14 cellular contexts compared by ENCODE assay signal in the genomic region with DNA sequence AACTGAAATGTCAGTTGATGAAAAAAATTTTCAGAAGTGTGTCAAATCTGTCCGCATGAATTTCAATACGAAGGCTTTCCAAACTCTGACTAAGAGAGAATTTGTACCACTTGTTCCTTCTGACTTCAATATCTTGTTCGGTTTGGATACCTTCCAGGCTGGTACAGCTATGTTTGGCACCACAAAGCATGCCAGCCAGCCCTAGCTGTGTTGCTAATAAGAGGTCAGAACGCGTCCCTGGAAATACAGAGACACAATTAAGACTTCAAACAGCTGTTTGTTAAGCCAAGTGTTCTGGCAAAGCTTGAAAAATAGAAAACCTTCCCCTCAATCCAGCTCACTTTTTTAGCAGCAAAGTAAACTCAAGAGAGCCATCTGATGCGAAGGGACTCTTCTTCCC. TPM values are rescaled to one million over a fixed set of nuclear protein-coding genes. Genes with fewer than 3 reads are reported as not detected.
DNase-seq lines count a peak whose midpoint lies in the region; ATAC-seq and TF ChIP-seq lines count a peak whose summit lies in the region.
"Had no signal": no experiment of that assay in that cellular context is flagged by ENCODE, and none has a peak within 500 bp of the region (broad histone marks: within the 10 kb centered on the region; RNA-seq: fewer than 3 reads in every experiment).

No MANE protein-coding gene starts in this region.

- TF ChIP-seq CTCF in coronary artery (IDR thresholded peaks at IDR 0.05) (no peak), thoracic aorta (IDR thresholded peaks at IDR 0.05) (no peak)

- H3K4me3 ChIP-seq in coronary artery (peak overlapping the region; percentile 29), thoracic aorta (peak overlapping the region; percentile 30)

- H3K36me3 ChIP-seq in thoracic aorta: no peaks in the 10 kb centered on the region

- H3K4me1 ChIP-seq in thoracic aorta (ENCODE audit: control insufficient read depth in 1 of 2, low read depth in 2 of 2): peaks cover 31 to 73% of the 10 kb centered on the region in 2 donors

- H3K27me3 ChIP-seq in thoracic aorta (replicated peaks; ENCODE audit: insufficient read depth): no peaks in the 10 kb centered on the region

- ATAC-seq in thoracic aorta (ENCODE audit: insufficient number of reproducible peaks, low FRiP score, low read depth) (no peak), HG03565 (IDR thresholded peaks at IDR 0.05; ENCODE audit: unreplicated experiment) (no peak), GM21526 (IDR thresholded peaks at IDR 0.05; ENCODE audit: low FRiP score, unreplicated experiment) (no peak)

- H3K9me3 ChIP-seq in thoracic aorta: no peaks in the 10 kb centered on the region

- H3K27ac ChIP-seq in coronary artery (peak overlapping the region; percentile 76 to 84), thoracic aorta (peak overlapping the region; percentile 63 to 79)

- DNase-seq in DMS 273 (lab: John Stamatoyannopoulos, UW; ENCODE audit: unreplicated experiment) (peak; percentile 41), DMS 273 treated with DMSO at 0.1 percent for 48 hours (lab: John Stamatoyannopoulos, UW) (no peak), coronary artery (ENCODE audit: low spot score) (no peak), midbrain (lab: John Stamatoyannopoulos, UW) (peak; percentile 48), thoracic aorta (ENCODE audit: low spot score) (peak; percentile 33), UCSD-AML1 (lab: John Stamatoyannopoulos, UW; ENCODE audit: unreplicated experiment) (no peak)
- DNase-seq: 8988T; activated B cell treated with CpG ODN at 0.5 μM for 24 hours; glutamatergic neuron; MM.1S; SHP77 treated with DMSO at 0.1 percent for 48 hours; stimulated activated CD4-positive, alpha-beta T cell treated with anti-CD3 and anti-CD28 coated beads, Interleukin-12 subunit alpha, Interleukin-12 subunit beta, amount 100 ng/mL, for 4 hours had no signal

RNA-seq across cellular contexts. Expression of gene GRB2, which starts 35.2 kb away (rescaled TPM):
- 100 to 1,000 TPM; 120 to 144 TPM for total RNA-seq in thoracic aorta

Comparison
In these comparisons a context has a peak if more than half of its experiments do, and no peak if none do; other contexts are left out.
1. DNase-seq: peak in DMS 273 (single experiment), midbrain (single experiment) and thoracic aorta (single experiment); none in DMS 273 treated with DMSO at 0.1 percent for 48 hours (single experiment), coronary artery (single experiment) and UCSD-AML1 (single experiment).